22 cellular contexts compared by ENCODE assay signal in genomic region chr2:2158176-2158826, GRCh38.
"Had no signal": no experiment of that assay in that cellular context is flagged by ENCODE, and none has a peak within 500 bp of the region (broad histone marks: within the 10 kb centered on the region; RNA-seq: fewer than 3 reads in every experiment).

No MANE protein-coding gene starts in this region.

- DNase-seq: activated B cell treated with CpG ODN at 0.5 μM for 24 hours; activated CD4-positive, alpha-beta memory T cell treated with anti-CD3 and anti-CD28 coated beads for 36 hours; activated CD4-positive, alpha-beta T cell treated with anti-CD3 and anti-CD28 coated beads for 1 hour; activated CD4-positive, alpha-beta T cell treated with anti-CD3 and anti-CD28 coated beads, Interleukin-2, amount 10 ng/mL, durations not matched to agents 7 days and 5 days; activated naive CD4-positive, alpha-beta T cell treated with anti-CD3 and anti-CD28 coated beads, Interleukin-2, amount 50 U/mL, for 16 hours; activated naive CD8-positive, alpha-beta T cell treated with anti-CD3 and anti-CD28 coated beads, Interleukin-2, amount 10 ng/mL, durations not matched to agents 7 days and 5 days; activated T-cell treated with anti-CD3 and anti-CD28 coated beads, Interleukin-2, amount 50 U/mL, for 72 hours; aorta; Karpas-422; MM.1S; NCI-H1105; NCI-H1436; NCI-H1694 treated with DMSO at 0.1 percent for 48 hours; NCI-H2029 treated with DMSO at 0.1 percent for 48 hours; NCI-H345; NCI-H510A; NCI-H69; PC-9; SHP77 treated with DMSO at 0.1 percent for 48 hours had no signal

- H3K4me1 ChIP-seq: adrenal gland had no signal

- ATAC-seq: activated T-cell treated with anti-CD3 and anti-CD28 coated beads, Interleukin-2, amount 50 U/mL, for 72 hours; K562 had no signal

- H3K36me3 ChIP-seq: adrenal gland, cardiac muscle cell had no signal

- H3K27ac ChIP-seq: adrenal gland, cardiac muscle cell, PC-9 had no signal

- H3K9me3 ChIP-seq: adrenal gland had no signal

- H3K4me3 ChIP-seq: adrenal gland, cardiac muscle cell, K562, PC-9 had no signal

- H3K27me3 ChIP-seq: adrenal gland, cardiac muscle cell had no signal
